ENCODE assay signal across 27 cellular contexts in the genomic region with DNA sequence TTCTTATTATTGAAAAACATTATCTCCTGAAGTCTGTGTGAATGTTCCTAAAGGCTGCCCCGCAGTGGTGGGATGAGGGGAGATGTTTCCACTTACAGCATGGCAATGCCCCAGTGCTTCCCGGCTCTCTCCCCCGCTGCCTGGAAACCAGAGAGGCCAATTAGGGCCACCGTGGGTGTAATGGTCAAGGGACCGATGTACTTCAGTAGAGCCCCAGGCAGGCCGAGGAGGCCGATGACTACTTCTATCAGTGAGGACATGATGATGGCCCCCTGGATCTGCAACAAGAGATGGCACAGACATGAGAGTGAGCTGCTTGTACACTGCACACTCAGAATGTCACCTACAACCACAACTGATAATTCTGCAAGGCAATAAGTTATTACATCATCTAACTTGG.
"Had no signal": no experiment of that assay in that cellular context is flagged by ENCODE, and none has a peak within 500 bp of the region (broad histone marks: within the 10 kb centered on the region; RNA-seq: fewer than 3 reads in every experiment).

No MANE protein-coding gene starts in this region.

- H3K27me3 Mint-ChIP-seq: activated CD4-positive, alpha-beta memory T cell treated with anti-CD3 and anti-CD28 coated beads for 36 hours; naive thymus-derived CD4-positive, alpha-beta T cell; progenitor cell of endocrine pancreas had no signal

- H3K4me3 Mint-ChIP-seq: activated CD4-positive, alpha-beta memory T cell treated with anti-CD3 and anti-CD28 coated beads for 36 hours; activated naive CD4-positive, alpha-beta T cell treated with anti-CD3 and anti-CD28 coated beads for 36 hours; naive thymus-derived CD4-positive, alpha-beta T cell; T-helper 2 cell treated with Interferon-gamma antibody and Interleukin-4, amounts not matched to agents 5 μg/mL and 100 μg/mL, for 36 hours had no signal

- H3K9me3 Mint-ChIP-seq: activated CD4-positive, alpha-beta memory T cell treated with anti-CD3 and anti-CD28 coated beads for 36 hours; activated naive CD4-positive, alpha-beta T cell treated with anti-CD3 and anti-CD28 coated beads for 36 hours; T-helper 2 cell treated with Interferon-gamma antibody and Interleukin-4, amounts not matched to agents 5 μg/mL and 100 μg/mL, for 36 hours had no signal

- H3K9me3 ChIP-seq: breast epithelium, gastrocnemius medialis, ovary, suprapubic skin, tibial artery, upper lobe of right lung had no signal

- ATAC-seq: gastrocnemius medialis; naive thymus-derived CD4-positive, alpha-beta T cell; sciatic nerve; upper lobe of right lung had no signal

- H3K27me3 ChIP-seq: breast epithelium, gastrocnemius medialis, ovary, suprapubic skin, tibial artery, upper lobe of right lung had no signal

- H3K36me3 ChIP-seq: breast epithelium, gastrocnemius medialis, ovary had no signal

- H3K27ac ChIP-seq: breast epithelium, epithelial cell of prostate, gastrocnemius medialis, ovary, suprapubic skin, tibial artery, upper lobe of right lung had no signal

- H3K4me1 ChIP-seq: breast epithelium, gastrocnemius medialis, suprapubic skin, upper lobe of right lung had no signal

- DNase-seq: activated CD4-positive, alpha-beta memory T cell treated with anti-CD3 and anti-CD28 coated beads for 36 hours; activated CD4-positive, alpha-beta T cell treated with anti-CD3 and anti-CD28 coated beads for 48 hours; activated CD4-positive, CD25-positive, alpha-beta regulatory T cell; activated naive CD4-positive, alpha-beta T cell treated with anti-CD3 and anti-CD28 coated beads for 36 hours; activated T-cell treated with anti-CD3 and anti-CD28 coated beads, Interleukin-2, amount 50 U/mL, for 48 hours; amygdala; central memory CD4-positive, alpha-beta T cell; dermis blood vessel endothelial cell; effector CD4-positive, alpha-beta T cell; gastrocnemius medialis; glutamatergic neuron; mammary epithelial cell; midbrain; naive thymus-derived CD4-positive, alpha-beta T cell; ovary; stimulated activated CD4-positive, alpha-beta T cell treated with anti-CD3 and anti-CD28 coated beads, Interleukin-12 subunit alpha, Interleukin-12 subunit beta, amount 100 ng/mL, for 4 hours; stimulated activated CD4-positive, alpha-beta T cell treated with anti-CD3 and anti-CD28 coated beads, Interleukin-4, amount 100 ng/mL, for 1 hour; T-helper 1 cell; tibial artery; upper lobe of right lung had no signal

- H3K4me3 ChIP-seq: breast epithelium, gastrocnemius medialis, ovary, skin epidermis, suprapubic skin, tibial artery, upper lobe of right lung had no signal

- H3K27ac Mint-ChIP-seq: activated CD4-positive, alpha-beta memory T cell treated with anti-CD3 and anti-CD28 coated beads for 36 hours; activated naive CD4-positive, alpha-beta T cell treated with anti-CD3 and anti-CD28 coated beads for 36 hours; progenitor cell of endocrine pancreas; T-helper 2 cell treated with Interferon-gamma antibody and Interleukin-4, amounts not matched to agents 5 μg/mL and 100 μg/mL, for 36 hours had no signal
